In genomic region chr7:64653721-64654401, GRCh38 we compare ENCODE assay signal across 1 cellular context.
TF ChIP-seq lines count a peak whose summit lies in the region.

No MANE protein-coding gene starts in this region.

TF ChIP-seq in SK-N-SH, 30 proteins besides CTCF, POLR2A, EP300 and RAD21 (continued from another document):
- no peak for TF ChIP-seq REST (IDR thresholded peaks at IDR 0.05; ENCODE audit: low read depth, low read length)
- TF ChIP-seq RCOR1 (IDR thresholded peaks at IDR 0.05; ENCODE audit: low read length) = no peak
- no peak for TF ChIP-seq EZH2phosphoT487 (IDR thresholded peaks at IDR 0.05; ENCODE audit: borderline replicate concordance, low read depth)
- TF ChIP-seq FOXM1 (IDR thresholded peaks at IDR 0.05; ENCODE audit: low read depth) = no peak
- no peak for TF ChIP-seq MEF2A (IDR thresholded peaks at IDR 0.05; ENCODE audit: borderline replicate concordance, low read depth)
- TF ChIP-seq SMC3 (IDR thresholded peaks at IDR 0.05; ENCODE audit: low read depth, low read length) = no peak
